ENCODE assay signal across 1 cellular context in genomic region chr3:124600765-124601164, GRCh38.
TF ChIP-seq lines count a peak whose summit lies in the region.

No MANE protein-coding gene starts in this region.

TF ChIP-seq in K562, 482 proteins besides CTCF, POLR2A, EP300 and RAD21 (continued from another document):
- TF ChIP-seq ZBTB40 (IDR thresholded peaks at IDR 0.05) = no peak
- TF ChIP-seq ZBTB40 (CRISPR knock-in tag; IDR thresholded peaks at IDR 0.05) = no peak
- no peak for TF ChIP-seq FUS (optimal IDR thresholded peaks at IDR 0.05; ENCODE audit: low read depth, low read length)
- TF ChIP-seq ZNF324 (CRISPR knock-in tag; IDR thresholded peaks at IDR 0.05) = no peak
- no peak for TF ChIP-seq STAG1 (CRISPR knock-in tag; IDR thresholded peaks at IDR 0.05; ENCODE audit: borderline replicate concordance)
- no peak for TF ChIP-seq SREBF1 (IDR thresholded peaks at IDR 0.05; ENCODE audit: borderline replicate concordance, low read depth, low read length)
- TF ChIP-seq NR2C2 (CRISPR knock-in tag; IDR thresholded peaks at IDR 0.05) = no peak
- TF ChIP-seq NR2C2 (tag; IDR thresholded peaks at IDR 0.05) = no peak
- no peak for TF ChIP-seq ZNF655 (CRISPR knock-in tag; IDR thresholded peaks at IDR 0.05)
- no peak for TF ChIP-seq KAT7 (CRISPR knock-in tag; IDR thresholded peaks at IDR 0.05; ENCODE audit: borderline replicate concordance)
- TF ChIP-seq ARID4B (CRISPR knock-in tag; IDR thresholded peaks at IDR 0.05) = no peak
- no peak for TF ChIP-seq ZNF143 (CRISPR knock-in tag; IDR thresholded peaks at IDR 0.05)
- TF ChIP-seq XRCC4 (IDR thresholded peaks at IDR 0.05; ENCODE audit: extremely low read depth, insufficient read depth, insufficient read length) = no peak
- no peak for TF ChIP-seq HDAC2 (IDR thresholded peaks at IDR 0.05)
- no peak for TF ChIP-seq CBX2 (IDR thresholded peaks at IDR 0.05; ENCODE audit: insufficient read depth, low read length, poor library complexity, severe bottlenecking)
TF ChIP-seq in K562: peak in this region for 0.
